15 cellular contexts compared by ENCODE assay signal in the genomic region with DNA sequence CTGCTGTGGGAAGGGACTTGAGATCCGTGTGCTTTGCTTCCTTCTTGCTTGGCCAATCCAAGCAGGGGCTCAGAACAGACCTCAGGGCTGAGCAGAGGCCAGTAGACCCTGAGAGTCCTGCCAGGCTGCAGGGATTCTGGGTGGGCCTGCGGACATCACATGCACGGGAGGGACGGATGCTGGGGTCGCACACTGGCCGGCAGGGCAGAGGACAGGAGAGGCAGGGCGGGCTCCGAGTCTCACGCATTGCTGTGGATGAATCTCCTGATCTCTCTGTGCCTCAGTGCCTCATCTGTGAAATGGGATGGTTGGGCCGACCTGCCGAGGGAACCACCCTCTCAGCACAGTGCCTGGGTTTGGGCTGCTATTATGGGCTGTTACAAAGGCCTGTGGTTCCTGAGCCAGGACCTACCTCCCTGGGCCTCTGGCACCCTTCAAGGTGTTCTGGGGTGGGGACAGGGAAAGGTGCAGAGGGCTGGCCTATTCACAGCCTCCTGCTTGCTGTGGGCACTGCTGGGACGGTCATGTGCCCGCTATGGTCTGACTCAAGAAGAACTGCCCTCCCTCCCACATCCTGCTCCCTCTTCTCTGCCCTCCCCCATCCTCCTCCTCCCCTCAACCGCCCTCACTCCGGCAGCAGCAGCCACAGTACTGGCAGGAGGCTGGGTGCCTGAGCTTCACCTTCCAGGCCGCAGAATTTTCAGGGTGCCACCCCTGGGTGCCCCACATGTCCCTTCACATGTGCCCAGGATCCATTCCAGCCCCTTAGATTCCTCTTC. TPM values are rescaled to one million over a fixed set of nuclear protein-coding genes. Genes with fewer than 3 reads are reported as not detected.
DNase-seq lines count a peak whose midpoint lies in the region; TF ChIP-seq lines count a peak whose summit lies in the region.
"Had no signal": no experiment of that assay in that cellular context is flagged by ENCODE, and none has a peak within 500 bp of the region (broad histone marks: within the 10 kb centered on the region; RNA-seq: fewer than 3 reads in every experiment).

No MANE protein-coding gene starts in this region.

- H3K27ac ChIP-seq in esophagus squamous epithelium (peak overlapping the region in 3 of 4 donors; percentile 32 to 55 (median 55)), rectal smooth muscle tissue (ENCODE audit: low read depth, low read length) (peak overlapping the region; percentile 55), prostate gland (no peak overlapping the region)
- H3K27ac ChIP-seq: body of pancreas had no signal

- H3K4me3 ChIP-seq in esophagus squamous epithelium = no peak overlapping the region
- no peak overlapping the region for H3K4me3 ChIP-seq in rectal smooth muscle tissue (ENCODE audit: low read length)
- H3K4me3 ChIP-seq in prostate gland = no peak overlapping the region
- H3K4me3 ChIP-seq: body of pancreas, HAP-1, heart left ventricle had no signal

- in situ Hi-C loops in SK-MEL-5 (cut with HindIII; ENCODE audit: low pct_unique_long_range_greater_than_20kb, low sequenced_read_pairs) = no loop called here

- TF ChIP-seq POLR2A in esophagus squamous epithelium (IDR thresholded peaks at IDR 0.05) = no peak
- no peak for TF ChIP-seq POLR2A in prostate gland (IDR thresholded peaks at IDR 0.05)

- intact Hi-C loops in esophagus squamous epithelium (cut with DNase I) (no loop called here), prostate gland (cut with DNase I) (no loop called here)

- peaks cover 7 to 56% (median 16%) of the 10 kb centered on the region in 3 donors for H3K4me1 ChIP-seq in esophagus squamous epithelium
- H3K4me1 ChIP-seq in rectal smooth muscle tissue (ENCODE audit: control insufficient read depth, insufficient read depth, low read length) = peaks cover 30% of the 10 kb centered on the region
- no peaks in the 10 kb centered on the region for H3K4me1 ChIP-seq in prostate gland (replicated peaks)
- H3K4me1 ChIP-seq: body of pancreas, HAP-1 had no signal

- no peak overlapping the region for H3K9ac ChIP-seq in rectal smooth muscle tissue (ENCODE audit: low read length)

- no peaks in the 10 kb centered on the region for H3K27me3 ChIP-seq in esophagus squamous epithelium
- H3K27me3 ChIP-seq in rectal smooth muscle tissue (ENCODE audit: control insufficient read depth, insufficient read depth, low read length) = no peaks in the 10 kb centered on the region
- H3K27me3 ChIP-seq in prostate gland (replicated peaks; ENCODE audit: insufficient read depth) = no peaks in the 10 kb centered on the region
- H3K27me3 ChIP-seq: body of pancreas, heart left ventricle had no signal

- 49 to 88% methylated on average over 6 to 11 of the region's 16 CpGs for WGBS in esophagus squamous epithelium, 2 donors
- WGBS in prostate gland = 77% methylated on average over 16 of the region's 16 CpGs

- H3K9me3 ChIP-seq in esophagus squamous epithelium (no peaks in the 10 kb centered on the region), prostate gland (no peaks in the 10 kb centered on the region)
- H3K9me3 ChIP-seq: body of pancreas, HAP-1, heart left ventricle had no signal

- DNase-seq in HK-2 (ENCODE audit: unreplicated experiment) (peak; percentile 79), SK-MEL-5 (ENCODE audit: low read depth, low spot score) (peak; percentile 72), esophagus squamous epithelium (lab: John Stamatoyannopoulos, UW) (no peak), SHP77 (lab: John Stamatoyannopoulos, UW) (no peak), middle frontal gyrus (ENCODE audit: extremely low spot score, low spot score) (no peak), prostate gland (ENCODE audit: low spot score) (no peak), NCI-H2196 treated with DMSO at 0.1 percent for 48 hours (lab: John Stamatoyannopoulos, UW; ENCODE audit: unreplicated experiment) (no peak)
- DNase-seq: activated CD4-positive, alpha-beta memory T cell treated with anti-CD3 and anti-CD28 coated beads, Interleukin-2, amount 10 ng/mL, durations not matched to agents 7 days and 5 days; body of pancreas; DND-41; NCI-H2081; SIG-M5 had no signal

- TF ChIP-seq CTCF in esophagus squamous epithelium (IDR thresholded peaks at IDR 0.05) = no peak
- no peak for TF ChIP-seq CTCF in prostate gland (IDR thresholded peaks at IDR 0.05)

- H3K36me3 ChIP-seq in esophagus squamous epithelium = peaks cover 0 to 26% (median 0%) of the 10 kb centered on the region in 3 donors
- peaks cover 6% of the 10 kb centered on the region for H3K36me3 ChIP-seq in rectal smooth muscle tissue (ENCODE audit: control insufficient read depth, insufficient read depth, low read length)
- no peaks in the 10 kb centered on the region for H3K36me3 ChIP-seq in prostate gland
- H3K36me3 ChIP-seq: heart left ventricle had no signal

RNA-seq across cellular contexts. Expression of a gene that starts 43.3 kb away (rescaled TPM):
- total RNA-seq in SK-MEL-5 (2014; rRNA removed; shearing (Covaris generic)) = 90.7 and 92.8 TPM in 2 replicates
- polyA plus RNA-seq in SK-MEL-5 (2015; cell fraction: cytosol; rRNA removed) = 86.3 and 116 TPM in 2 replicates
- polyA plus RNA-seq in SK-MEL-5 (2015; cell fraction: nucleus; rRNA removed) = 37.5 and 42.5 TPM in 2 replicates
- total RNA-seq in esophagus squamous epithelium (10 to 100 TPM in 3 of 4 donors, 1 to 10 TPM in 1; 9.3 to 31.3 (median 15.2) TPM), prostate gland (10 to 100 TPM; 19.1 to 28.5 TPM)

RNA-seq across cellular contexts. Expression of a gene that starts 50.0 kb away (rescaled TPM):
- total RNA-seq in SK-MEL-5 (2014; rRNA removed; shearing (Covaris generic)) = 0.03 TPM in 1 of 2 replicates, not detected in the other
- 0.07 TPM in 1 of 2 replicates, not detected in the other for polyA plus RNA-seq in SK-MEL-5 (2015; cell fraction: cytosol; rRNA removed)
- polyA plus RNA-seq in SK-MEL-5 (2015; cell fraction: nucleus; rRNA removed) = not detected in 2 replicates
- total RNA-seq in esophagus squamous epithelium (1 to 10 TPM in 1 of 4 donors, under 1 TPM in 3; 0.53 to 4.8 (median 0.78) TPM), prostate gland (1 to 10 TPM; 2.9 to 5.5 TPM)
- total RNA-seq: activated CD4-positive, alpha-beta memory T cell treated with anti-CD3 and anti-CD28 coated beads, Interleukin-2, amount 10 ng/mL, durations not matched to agents 7 days and 5 days had no signal

Comparison
In these comparisons a context has a peak if more than half of its experiments do, and no peak if none do; other contexts are left out.
1. DNase-seq: peak in HK-2 (single experiment) and SK-MEL-5 (single experiment); none in esophagus squamous epithelium (single experiment), SHP77 (0 of 2), middle frontal gyrus (single experiment), prostate gland (single experiment) and NCI-H2196 treated with DMSO at 0.1 percent for 48 hours (single experiment).
2. H3K27ac ChIP-seq: peak in esophagus squamous epithelium (3 of 4) and rectal smooth muscle tissue (single experiment); none in prostate gland (0 of 2).